In the genomic region with DNA sequence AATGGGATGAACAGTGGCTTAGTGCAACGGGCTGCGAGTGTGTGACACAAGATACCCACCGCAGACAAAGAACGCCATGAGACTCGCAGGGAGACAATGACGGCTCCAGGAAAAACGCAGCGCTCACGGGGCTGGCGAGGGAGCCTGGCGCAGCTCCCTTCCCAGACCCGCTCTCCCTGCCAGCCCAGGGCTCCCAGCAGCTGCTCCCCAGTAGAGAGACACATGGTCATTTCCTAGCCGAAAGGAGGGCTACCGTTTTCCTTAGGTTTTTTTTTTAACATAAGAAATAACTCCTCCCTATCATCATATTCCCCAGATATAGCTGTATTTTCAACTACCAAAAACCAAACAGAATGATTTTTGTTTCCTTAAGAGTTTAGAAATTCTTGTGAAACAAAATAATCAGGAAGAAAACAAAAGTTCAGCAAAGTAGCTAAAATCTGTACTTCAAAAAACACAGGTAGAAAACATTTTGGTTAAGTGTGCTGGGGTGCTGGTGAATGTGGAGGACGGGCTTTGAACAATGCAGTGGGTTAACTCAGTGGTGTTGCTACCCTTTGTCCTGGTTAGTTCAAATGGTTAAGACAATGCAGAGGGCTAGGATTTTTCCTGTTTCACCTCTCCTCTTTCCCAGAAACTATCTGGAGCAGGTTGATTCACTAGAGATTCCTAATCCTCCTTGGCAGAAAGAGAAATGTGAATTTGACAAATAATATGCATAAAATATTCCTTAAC, we compare ENCODE assay signal across 8 cellular contexts.
DNase-seq lines count a peak whose midpoint lies in the region; ATAC-seq and TF ChIP-seq lines count a peak whose summit lies in the region.

No MANE protein-coding gene starts in this region.

- H3K9me2 ChIP-seq in neural cell (ENCODE audit: insufficient read depth, low read length): no peaks in the 10 kb centered on the region

- peak overlapping the region; percentile 60 for H3K4me3 ChIP-seq in neural cell (ENCODE audit: low read length)

- no peak for ATAC-seq in activated CD4-positive, CD25-positive, alpha-beta regulatory T cell treated with anti-CD3 and anti-CD28 coated beads, Interleukin-2, amount 50 U/mL, for 24 hours
- ATAC-seq in activated T-cell treated with anti-CD3 and anti-CD28 coated beads, Interleukin-2, amount 50 U/mL, for 72 hours (replicated peaks in 1 of 2): no peak
- ATAC-seq in GM18520 (IDR thresholded peaks at IDR 0.05; ENCODE audit: unreplicated experiment) (no peak), HG02884 (IDR thresholded peaks at IDR 0.05; ENCODE audit: unreplicated experiment) (no peak)

- no peak for TF ChIP-seq EP300 in neural cell (conservative IDR thresholded peaks at IDR 0.05; ENCODE audit: poor library complexity, severe bottlenecking)

- no peak overlapping the region for H3K4me3 Mint-ChIP-seq in activated T-cell treated with anti-CD3 and anti-CD28 coated beads, Interleukin-2, amount 50 U/mL, for 72 hours

- peak in 10 of 14 donors; percentile 23 to 82 (median 40) for DNase-seq in C1 segment of cervical spinal cord (lab: John Stamatoyannopoulos, UW)
- DNase-seq in NCI-H446 treated with DMSO at 0.1 percent for 48 hours (lab: John Stamatoyannopoulos, UW): peak; percentile 89
- DNase-seq in fibroblast of gingiva (ENCODE audit: low read depth): peak; percentile 66
- DNase-seq in activated T-cell treated with anti-CD3 and anti-CD28 coated beads, Interleukin-2, amount 50 U/mL, for 72 hours: no peak

- TF ChIP-seq RAD21 in neural cell (conservative IDR thresholded peaks at IDR 0.05): peak; percentile 35

- no peak overlapping the region for H3K27ac Mint-ChIP-seq in activated T-cell treated with anti-CD3 and anti-CD28 coated beads, Interleukin-2, amount 50 U/mL, for 72 hours

- peaks cover 14% of the 10 kb centered on the region for H3F3A ChIP-seq in neural cell (ENCODE audit: insufficient read depth, low read length, poor library complexity, severe bottlenecking)

- H3K4me2 ChIP-seq in neural cell (ENCODE audit: low read length): peak overlapping the region; percentile 78

- TF ChIP-seq CTCF in neural cell (IDR thresholded peaks at IDR 0.05; ENCODE audit: poor library complexity, severe bottlenecking): no peak

- peak overlapping the region; percentile 37 for H2AFZ ChIP-seq in neural cell (ENCODE audit: low read depth, low read length)

- H3K9me3 Mint-ChIP-seq in activated T-cell treated with anti-CD3 and anti-CD28 coated beads, Interleukin-2, amount 50 U/mL, for 72 hours: no peaks in the 10 kb centered on the region

- H3K36me3 Mint-ChIP-seq in activated T-cell treated with anti-CD3 and anti-CD28 coated beads, Interleukin-2, amount 50 U/mL, for 72 hours (ENCODE audit: insufficient read depth in 2 of 2): no peaks in the 10 kb centered on the region

- H3K4me1 Mint-ChIP-seq in activated T-cell treated with anti-CD3 and anti-CD28 coated beads, Interleukin-2, amount 50 U/mL, for 72 hours (ENCODE audit: low read depth): no peaks in the 10 kb centered on the region

- H3K9ac ChIP-seq in neural cell (ENCODE audit: low read length): peak overlapping the region; percentile 77

- H3K36me3 ChIP-seq in neural cell (ENCODE audit: insufficient read depth, low read length): no peaks in the 10 kb centered on the region

- H3K27me3 ChIP-seq in neural cell (ENCODE audit: insufficient read depth, low read depth, low read length): no peaks in the 10 kb centered on the region

- peaks cover 22% of the 10 kb centered on the region for H3K79me2 ChIP-seq in neural cell (replicated peaks; ENCODE audit: insufficient read depth, low read length)

- H3K27me3 Mint-ChIP-seq in activated T-cell treated with anti-CD3 and anti-CD28 coated beads, Interleukin-2, amount 50 U/mL, for 72 hours (ENCODE audit: low read depth): peaks cover 16% of the 10 kb centered on the region

- H3K9me3 ChIP-seq in neural cell (ENCODE audit: low read length): no peaks in the 10 kb centered on the region

- H4K20me1 ChIP-seq in neural cell (ENCODE audit: insufficient read depth): no peaks in the 10 kb centered on the region

- H3K27ac ChIP-seq in neural cell (ENCODE audit: low read length): peak overlapping the region; percentile 95

TF ChIP-seq in neural cell, 6 proteins besides CTCF, POLR2A, EP300 and RAD21:
- TF ChIP-seq EZH2 (IDR thresholded peaks at IDR 0.05; ENCODE audit: borderline replicate concordance, insufficient read depth, low read length, poor library complexity, severe bottlenecking) (no peak), TAF1 (IDR thresholded peaks at IDR 0.05; ENCODE audit: low read depth) (peak; percentile 47), SMC3 (conservative IDR thresholded peaks at IDR 0.05; ENCODE audit: poor library complexity) (no peak), MXI1 (conservative IDR thresholded peaks at IDR 0.05; ENCODE audit: poor library complexity, severe bottlenecking) (no peak), POLR2AphosphoS5 (IDR thresholded peaks at IDR 0.05) (peak; percentile 84)
- TF ChIP-seq, protein P1, sequence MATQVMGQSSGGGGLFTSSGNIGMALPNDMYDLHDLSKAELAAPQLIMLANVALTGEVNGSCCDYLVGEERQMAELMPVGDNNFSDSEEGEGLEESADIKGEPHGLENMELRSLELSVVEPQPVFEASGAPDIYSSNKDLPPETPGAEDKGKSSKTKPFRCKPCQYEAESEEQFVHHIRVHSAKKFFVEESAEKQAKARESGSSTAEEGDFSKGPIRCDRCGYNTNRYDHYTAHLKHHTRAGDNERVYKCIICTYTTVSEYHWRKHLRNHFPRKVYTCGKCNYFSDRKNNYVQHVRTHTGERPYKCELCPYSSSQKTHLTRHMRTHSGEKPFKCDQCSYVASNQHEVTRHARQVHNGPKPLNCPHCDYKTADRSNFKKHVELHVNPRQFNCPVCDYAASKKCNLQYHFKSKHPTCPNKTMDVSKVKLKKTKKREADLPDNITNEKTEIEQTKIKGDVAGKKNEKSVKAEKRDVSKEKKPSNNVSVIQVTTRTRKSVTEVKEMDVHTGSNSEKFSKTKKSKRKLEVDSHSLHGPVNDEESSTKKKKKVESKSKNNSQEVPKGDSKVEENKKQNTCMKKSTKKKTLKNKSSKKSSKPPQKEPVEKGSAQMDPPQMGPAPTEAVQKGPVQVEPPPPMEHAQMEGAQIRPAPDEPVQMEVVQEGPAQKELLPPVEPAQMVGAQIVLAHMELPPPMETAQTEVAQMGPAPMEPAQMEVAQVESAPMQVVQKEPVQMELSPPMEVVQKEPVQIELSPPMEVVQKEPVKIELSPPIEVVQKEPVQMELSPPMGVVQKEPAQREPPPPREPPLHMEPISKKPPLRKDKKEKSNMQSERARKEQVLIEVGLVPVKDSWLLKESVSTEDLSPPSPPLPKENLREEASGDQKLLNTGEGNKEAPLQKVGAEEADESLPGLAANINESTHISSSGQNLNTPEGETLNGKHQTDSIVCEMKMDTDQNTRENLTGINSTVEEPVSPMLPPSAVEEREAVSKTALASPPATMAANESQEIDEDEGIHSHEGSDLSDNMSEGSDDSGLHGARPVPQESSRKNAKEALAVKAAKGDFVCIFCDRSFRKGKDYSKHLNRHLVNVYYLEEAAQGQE (IDR thresholded peaks at IDR 0.05; ENCODE audit: borderline replicate concordance): no peak

Comparison
In these comparisons a context has a peak if more than half of its experiments do, and no peak if none do; other contexts are left out.
1. DNase-seq: peak in C1 segment of cervical spinal cord (10 of 14), NCI-H446 treated with DMSO at 0.1 percent for 48 hours (single experiment) and fibroblast of gingiva (single experiment); none in activated T-cell treated with anti-CD3 and anti-CD28 coated beads, Interleukin-2, amount 50 U/mL, for 72 hours (0 of 2).